Comparison of ENCODE assay signal across 1 cellular context in genomic region chr1:77541162-77541545, GRCh38.
TF ChIP-seq lines count a peak whose summit lies in the region.

No MANE protein-coding gene starts in this region.

TF ChIP-seq in GM23338, 12 proteins besides CTCF, POLR2A, EP300 and RAD21 (continued from another document):
- TF ChIP-seq ZNF462 (CRISPR knock-in tag; IDR thresholded peaks at IDR 0.05) (no peak), ZNF331 (CRISPR knock-in tag; IDR thresholded peaks at IDR 0.05; ENCODE audit: low read depth) (no peak), ETS1 (IDR thresholded peaks at IDR 0.05) (no peak), EZH2phosphoT487 (IDR thresholded peaks at IDR 0.05; ENCODE audit: unreplicated experiment) (no peak), NANOG (IDR thresholded peaks at IDR 0.05; ENCODE audit: borderline replicate concordance) (no peak)
